23 cellular contexts compared by ENCODE assay signal in genomic region chr3:127275287-127275781, GRCh38. TPM values are rescaled to one million over a fixed set of nuclear protein-coding genes. Genes with fewer than 3 reads are reported as not detected.
DNase-seq lines count a peak whose midpoint lies in the region; ATAC-seq and TF ChIP-seq lines count a peak whose summit lies in the region.
"Had no signal": no experiment of that assay in that cellular context is flagged by ENCODE, and none has a peak within 500 bp of the region (broad histone marks: within the 10 kb centered on the region; RNA-seq: fewer than 3 reads in every experiment).

No MANE protein-coding gene starts in this region.

- no TSS peak for BruUV-seq in PC-3 (replicated peaks; lab: Mats Ljungman, UMichigan)

- no peak overlapping the region for H3K4me3 ChIP-seq in PC-3 (ENCODE audit: low read length)
- H3K4me3 ChIP-seq in osteoblast (ENCODE audit: insufficient read depth, low read length), result no peak overlapping the region
- H3K4me3 ChIP-seq in naive thymus-derived CD4-positive, alpha-beta T cell (ENCODE audit: low read length), result no peak overlapping the region
- H3K4me3 ChIP-seq: BLaER1 had no signal

- H3K4me2 ChIP-seq in PC-3 (ENCODE audit: low read length), result peak overlapping the region; percentile 17; the same call in 1 of the 2 replicates
- peak overlapping the region; percentile 52 for H3K4me2 ChIP-seq in osteoblast (ENCODE audit: insufficient read depth, low read length)
- H3K4me2 ChIP-seq: BLaER1 had no signal

- H3K36me3 Mint-ChIP-seq in naive thymus-derived CD4-positive, alpha-beta T cell, result no peaks in the 10 kb centered on the region
- H3K36me3 Mint-ChIP-seq: activated naive CD4-positive, alpha-beta T cell treated with anti-CD3 and anti-CD28 coated beads, Interleukin-2, amount 50 U/mL, for 24 hours; stimulated activated naive B cell treated with anti-CD40 and anti-IgM and Interleukin-4, amounts not matched to agents 10 μg/mL and 1 μg/mL and 100 μg/mL, for 72 hours had no signal

- H3K4me1 Mint-ChIP-seq in naive thymus-derived CD4-positive, alpha-beta T cell, result no peaks in the 10 kb centered on the region
- H3K4me1 Mint-ChIP-seq: activated naive CD4-positive, alpha-beta T cell treated with anti-CD3 and anti-CD28 coated beads, Interleukin-2, amount 50 U/mL, for 24 hours; stimulated activated naive B cell treated with anti-CD40 and anti-IgM and Interleukin-4, amounts not matched to agents 10 μg/mL and 1 μg/mL and 100 μg/mL, for 72 hours had no signal

- ATAC-seq in PC-3, result no peak
- no peak for ATAC-seq in naive thymus-derived CD4-positive, alpha-beta T cell
- no peak for ATAC-seq in HG03460 (IDR thresholded peaks at IDR 0.05; ENCODE audit: unreplicated experiment)
- ATAC-seq: effector memory CD8-positive, alpha-beta T cell; stimulated activated naive B cell treated with anti-CD40 and anti-IgM and Interleukin-4, amounts not matched to agents 10 μg/mL and 1 μg/mL and 100 μg/mL, for 72 hours had no signal

- no peak overlapping the region for H3K4me3 Mint-ChIP-seq in naive thymus-derived CD4-positive, alpha-beta T cell
- H3K4me3 Mint-ChIP-seq: activated naive CD4-positive, alpha-beta T cell treated with anti-CD3 and anti-CD28 coated beads, Interleukin-2, amount 50 U/mL, for 24 hours; effector memory CD8-positive, alpha-beta T cell; stimulated activated naive B cell treated with anti-CD40 and anti-IgM and Interleukin-4, amounts not matched to agents 10 μg/mL and 1 μg/mL and 100 μg/mL, for 72 hours had no signal

- no peak overlapping the region for H3K27ac Mint-ChIP-seq in naive thymus-derived CD4-positive, alpha-beta T cell
- H3K27ac Mint-ChIP-seq: activated naive CD4-positive, alpha-beta T cell treated with anti-CD3 and anti-CD28 coated beads, Interleukin-2, amount 50 U/mL, for 24 hours; effector memory CD8-positive, alpha-beta T cell; stimulated activated naive B cell treated with anti-CD40 and anti-IgM and Interleukin-4, amounts not matched to agents 10 μg/mL and 1 μg/mL and 100 μg/mL, for 72 hours had no signal

- POLR2A ChIA-PET in PC-3 (lab: Charles Lee; ENCODE audit: unreplicated experiment), result no interaction called here
- POLR2A ChIA-PET in naive thymus-derived CD4-positive, alpha-beta T cell (lab: Charles Lee), result no interaction called here

- no peaks in the 10 kb centered on the region for H4K20me1 ChIP-seq in PC-3 (ENCODE audit: low read length)
- H4K20me1 ChIP-seq in osteoblast (ENCODE audit: insufficient read depth, low read length), result no peaks in the 10 kb centered on the region
- H4K20me1 ChIP-seq: BLaER1 had no signal

- H3K9me2 ChIP-seq in PC-3 (replicated peaks; ENCODE audit: low read length), result no peaks in the 10 kb centered on the region

- H3K79me2 ChIP-seq in PC-3 (ENCODE audit: low read length) (no peaks in the 10 kb centered on the region), osteoblast (ENCODE audit: insufficient read depth, low read length) (no peaks in the 10 kb centered on the region)

- TF ChIP-seq CTCF in PC-3 (conservative IDR thresholded peaks at IDR 0.05; ENCODE audit: low read depth, low read length), result no peak
- TF ChIP-seq CTCF in osteoblast (IDR thresholded peaks at IDR 0.05; ENCODE audit: extremely low read depth, low read depth, low read length), result no peak

- CTCF ChIA-PET in PC-3 (lab: Charles Lee), result no interaction called here
- CTCF ChIA-PET in naive thymus-derived CD4-positive, alpha-beta T cell (lab: Charles Lee), result no interaction called here

- H3K9me3 ChIP-seq in PC-3 (ENCODE audit: low read length), result no peaks in the 10 kb centered on the region
- no peaks in the 10 kb centered on the region for H3K9me3 ChIP-seq in osteoblast (ENCODE audit: low read depth, low read length)
- no peaks in the 10 kb centered on the region for H3K9me3 ChIP-seq in naive thymus-derived CD4-positive, alpha-beta T cell (ENCODE audit: control insufficient read depth in 2 of 3, low read length in 3 of 3)

- no peaks in the 10 kb centered on the region for H3F3A ChIP-seq in PC-3 (ENCODE audit: low read length, unreplicated experiment)

- DNase-seq in ELR (ENCODE audit: low read depth) (peak; percentile 19), PC-3 (peak; percentile 57), dedifferentiated amniotic fluid mesenchymal stem cell (ENCODE audit: extremely low spot score) (peak; percentile 42), osteoblast (ENCODE audit: insufficient read length, low spot score, missing footprints) (peak; percentile 83), substantia nigra (lab: John Stamatoyannopoulos, UW) (no peak), DMS79 (lab: John Stamatoyannopoulos, UW) (no peak)
- DNase-seq in naive thymus-derived CD4-positive, alpha-beta T cell, result no peak
- DNase-seq: activated CD4-positive, alpha-beta T cell treated with anti-CD3 and anti-CD28 coated beads for 48 hours; caudate nucleus; DND-41; effector memory CD8-positive, alpha-beta T cell; glutamatergic neuron; midbrain; NCI-H2081 treated with DMSO at 0.1 percent for 48 hours; SHP77; stimulated activated naive B cell treated with anti-CD40 and anti-IgM and Interleukin-4, amounts not matched to agents 10 μg/mL and 1 μg/mL and 100 μg/mL, for 72 hours; T-helper 9 cell had no signal

- H2AFZ ChIP-seq in PC-3 (ENCODE audit: low read length) (no peak overlapping the region), osteoblast (ENCODE audit: low read length) (no peak overlapping the region)

- peaks cover 0 to 29% (median 18%) of the 10 kb centered on the region in 5 donors for H3K27me3 Mint-ChIP-seq in naive thymus-derived CD4-positive, alpha-beta T cell

- H3K36me3 ChIP-seq in PC-3 (ENCODE audit: low read depth, low read length), result no peaks in the 10 kb centered on the region
- no peaks in the 10 kb centered on the region for H3K36me3 ChIP-seq in osteoblast (ENCODE audit: insufficient read depth, low read length)
- no peaks in the 10 kb centered on the region for H3K36me3 ChIP-seq in naive thymus-derived CD4-positive, alpha-beta T cell (ENCODE audit: control insufficient read depth in 2 of 3, insufficient read depth in 3 of 3, low read length in 3 of 3)
- H3K36me3 ChIP-seq: BLaER1 had no signal

- H3K9me3 Mint-ChIP-seq in naive thymus-derived CD4-positive, alpha-beta T cell, result peaks cover 0 to 12% (median 3%) of the 10 kb centered on the region in 11 donors
- H3K9me3 Mint-ChIP-seq: activated naive CD4-positive, alpha-beta T cell treated with anti-CD3 and anti-CD28 coated beads, Interleukin-2, amount 50 U/mL, for 24 hours; effector memory CD8-positive, alpha-beta T cell had no signal

- H3K4me1 ChIP-seq in PC-3 (ENCODE audit: insufficient read depth, low read length) (no peaks in the 10 kb centered on the region), osteoblast (ENCODE audit: insufficient read depth, low read length) (peaks cover 3% of the 10 kb centered on the region)
- H3K4me1 ChIP-seq in naive thymus-derived CD4-positive, alpha-beta T cell (ENCODE audit: control insufficient read depth in 2 of 2, insufficient read depth in 2 of 2, low read length in 2 of 2), result no peaks in the 10 kb centered on the region
- H3K4me1 ChIP-seq: BLaER1 had no signal

- H3K27ac ChIP-seq in PC-3 (ENCODE audit: low read length) (peak overlapping the region; percentile 9; the same call in 1 of the 2 replicates), osteoblast (ENCODE audit: low read depth, low read length) (no peak overlapping the region), substantia nigra (ENCODE audit: low read depth, low read length, poor library complexity, severe bottlenecking) (no peak overlapping the region)
- no peak overlapping the region for H3K27ac ChIP-seq in naive thymus-derived CD4-positive, alpha-beta T cell (ENCODE audit: low read depth, low read length)
- H3K27ac ChIP-seq: BLaER1 had no signal

- intact Hi-C loops in PC-3 (cut with micrococcal nuclease), result no loop called here
- intact Hi-C loops in naive thymus-derived CD4-positive, alpha-beta T cell (cut with micrococcal nuclease), result no loop called here

- no peak overlapping the region for H3K9ac ChIP-seq in PC-3 (ENCODE audit: low read length)
- H3K9ac ChIP-seq: BLaER1 had no signal

- H3K27me3 ChIP-seq in PC-3 (ENCODE audit: low read length), result no peaks in the 10 kb centered on the region
- no peaks in the 10 kb centered on the region for H3K27me3 ChIP-seq in osteoblast (ENCODE audit: insufficient read depth, low read length)
- no peaks in the 10 kb centered on the region for H3K27me3 ChIP-seq in naive thymus-derived CD4-positive, alpha-beta T cell (ENCODE audit: control insufficient read depth in 2 of 2, insufficient read depth in 2 of 2, low read length in 2 of 2)
- H3K27me3 ChIP-seq: BLaER1 had no signal

RNA-seq across cellular contexts. Expression of gene PRR20G, which starts 12.5 kb away (rescaled TPM):
- total RNA-seq in PC-3 (2014; rRNA removed) (not detected in 2 replicates), osteoblast (not detected in 2 replicates)
- not detected for total RNA-seq in naive thymus-derived CD4-positive, alpha-beta T cell
- polyA plus RNA-seq in naive thymus-derived CD4-positive, alpha-beta T cell, result not detected
- total RNA-seq: omental fat pad, skeletal muscle tissue, ureter had no signal

Comparison
In these comparisons a context has a peak if more than half of its experiments do, and no peak if none do; other contexts are left out.
1. DNase-seq: peak in ELR (single experiment), PC-3 (single experiment), dedifferentiated amniotic fluid mesenchymal stem cell (single experiment) and osteoblast (single experiment); none in naive thymus-derived CD4-positive, alpha-beta T cell (0 of 9), substantia nigra (0 of 49) and DMS79 (single experiment).